22 cellular contexts compared by ENCODE assay signal in the genomic region with DNA sequence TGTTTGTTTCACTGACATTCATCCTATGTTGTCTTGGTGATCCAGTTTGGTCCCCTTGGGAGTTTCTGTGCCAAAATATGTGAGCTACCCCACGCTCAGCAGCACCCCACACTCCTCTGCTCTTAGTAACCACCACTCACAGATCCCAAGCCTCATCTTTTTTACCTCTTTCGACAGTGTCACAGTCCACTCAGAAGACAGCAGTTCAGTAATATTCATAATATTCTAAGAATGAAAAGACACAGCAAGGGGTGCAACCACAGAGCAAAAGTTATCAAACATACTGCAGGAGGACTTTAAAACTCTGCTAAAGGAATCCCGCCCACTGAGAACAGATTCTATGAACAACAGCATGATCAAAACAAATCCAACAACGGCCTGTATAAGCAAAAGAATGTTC.
"Had no signal": no experiment of that assay in that cellular context is flagged by ENCODE, and none has a peak within 500 bp of the region (broad histone marks: within the 10 kb centered on the region; RNA-seq: fewer than 3 reads in every experiment).

No MANE protein-coding gene starts in this region.

- H3K9me3 Mint-ChIP-seq: activated CD4-positive, alpha-beta T cell treated with anti-CD3 and anti-CD28 coated beads, Interleukin-2, amount 10 ng/mL, durations not matched to agents 7 days and 5 days; activated naive CD4-positive, alpha-beta T cell treated with anti-CD3 and anti-CD28 coated beads, Interleukin-2, amount 10 ng/mL, durations not matched to agents 7 days and 5 days; activated naive CD8-positive, alpha-beta T cell treated with anti-CD3 and anti-CD28 coated beads, Interleukin-2, amount 50 U/mL, for 24 hours; activated T-cell treated with anti-CD3 and anti-CD28 coated beads, Interleukin-2, amount 50 U/mL, for 24 hours; activated T-helper 2 cell treated with anti-CD3 and anti-CD28 coated beads, Interferon-gamma antibody, Interleukin-2, Interleukin-4, amounts not matched to agents 10 μg/mL and 5 μg/mL and 100 μg/mL, durations not matched to agents 14 hours and 24 hours and 36 hours; stimulated activated memory B cell treated with anti-CD40 and anti-IgM and Interleukin-4, amounts not matched to agents 10 μg/mL and 1 μg/mL and 100 μg/mL, for 72 hours had no signal

- H3K4me3 ChIP-seq: ascending aorta, coronary artery, gastroesophageal sphincter, heart left ventricle, left ventricle myocardium inferior, ovary, upper lobe of right lung had no signal

- H3K9me3 ChIP-seq: ascending aorta, gastroesophageal sphincter, heart left ventricle, left ventricle myocardium inferior, ovary, upper lobe of right lung had no signal

- H3K27me3 ChIP-seq: ascending aorta, gastroesophageal sphincter, heart left ventricle, ovary, upper lobe of right lung had no signal

- DNase-seq: activated CD4-positive, alpha-beta T cell treated with anti-CD3 and anti-CD28 coated beads, Interleukin-2, amount 10 ng/mL, durations not matched to agents 7 days and 5 days; activated CD8-positive, alpha-beta T cell treated with anti-CD3 and anti-CD28 coated beads, Interleukin-2, amount 10 ng/mL, durations not matched to agents 7 days and 5 days; activated naive CD4-positive, alpha-beta T cell treated with anti-CD3 and anti-CD28 coated beads, Interleukin-2, amount 10 ng/mL, durations not matched to agents 7 days and 5 days; activated naive CD8-positive, alpha-beta T cell treated with anti-CD3 and anti-CD28 coated beads, Interleukin-2, amount 50 U/mL, for 24 hours; activated T-cell treated with anti-CD3 and anti-CD28 coated beads, Interleukin-2, amount 50 U/mL, for 24 hours; caudate nucleus; heart left ventricle; kidney glomerular epithelial cell; left ventricle myocardium inferior; mammary epithelial cell; ovary; stimulated activated CD4-positive, alpha-beta T cell treated with anti-CD3 and anti-CD28 coated beads, Interleukin-4, amount 100 ng/mL, for 4 hours; T-helper 1 cell; T-helper 9 cell; upper lobe of right lung had no signal

- H3K4me1 Mint-ChIP-seq: activated CD4-positive, alpha-beta T cell treated with anti-CD3 and anti-CD28 coated beads, Interleukin-2, amount 10 ng/mL, durations not matched to agents 7 days and 5 days; activated naive CD4-positive, alpha-beta T cell treated with anti-CD3 and anti-CD28 coated beads, Interleukin-2, amount 10 ng/mL, durations not matched to agents 7 days and 5 days; activated naive CD8-positive, alpha-beta T cell treated with anti-CD3 and anti-CD28 coated beads, Interleukin-2, amount 50 U/mL, for 24 hours had no signal

- H3K27ac Mint-ChIP-seq: activated CD4-positive, alpha-beta T cell treated with anti-CD3 and anti-CD28 coated beads, Interleukin-2, amount 10 ng/mL, durations not matched to agents 7 days and 5 days; activated CD8-positive, alpha-beta T cell treated with anti-CD3 and anti-CD28 coated beads, Interleukin-2, amount 10 ng/mL, durations not matched to agents 7 days and 5 days; activated naive CD4-positive, alpha-beta T cell treated with anti-CD3 and anti-CD28 coated beads, Interleukin-2, amount 10 ng/mL, durations not matched to agents 7 days and 5 days; activated naive CD8-positive, alpha-beta T cell treated with anti-CD3 and anti-CD28 coated beads, Interleukin-2, amount 50 U/mL, for 24 hours; activated T-cell treated with anti-CD3 and anti-CD28 coated beads, Interleukin-2, amount 50 U/mL, for 24 hours; activated T-helper 2 cell treated with anti-CD3 and anti-CD28 coated beads, Interferon-gamma antibody, Interleukin-2, Interleukin-4, amounts not matched to agents 10 μg/mL and 5 μg/mL and 100 μg/mL, durations not matched to agents 14 hours and 24 hours and 36 hours; stimulated activated memory B cell treated with anti-CD40 and anti-IgM and Interleukin-4, amounts not matched to agents 10 μg/mL and 1 μg/mL and 100 μg/mL, for 72 hours had no signal

- H3K4me3 Mint-ChIP-seq: activated CD4-positive, alpha-beta T cell treated with anti-CD3 and anti-CD28 coated beads, Interleukin-2, amount 10 ng/mL, durations not matched to agents 7 days and 5 days; activated CD8-positive, alpha-beta T cell treated with anti-CD3 and anti-CD28 coated beads, Interleukin-2, amount 10 ng/mL, durations not matched to agents 7 days and 5 days; activated naive CD4-positive, alpha-beta T cell treated with anti-CD3 and anti-CD28 coated beads, Interleukin-2, amount 10 ng/mL, durations not matched to agents 7 days and 5 days; activated naive CD8-positive, alpha-beta T cell treated with anti-CD3 and anti-CD28 coated beads, Interleukin-2, amount 50 U/mL, for 24 hours; activated T-cell treated with anti-CD3 and anti-CD28 coated beads, Interleukin-2, amount 50 U/mL, for 24 hours; stimulated activated memory B cell treated with anti-CD40 and anti-IgM and Interleukin-4, amounts not matched to agents 10 μg/mL and 1 μg/mL and 100 μg/mL, for 72 hours had no signal

- ATAC-seq: activated CD8-positive, alpha-beta T cell treated with anti-CD3 and anti-CD28 coated beads, Interleukin-2, amount 10 ng/mL, durations not matched to agents 7 days and 5 days; activated naive CD8-positive, alpha-beta T cell treated with anti-CD3 and anti-CD28 coated beads, Interleukin-2, amount 50 U/mL, for 24 hours; gastroesophageal sphincter; heart left ventricle; sciatic nerve; SK-N-SH treated with all-trans-retinoic acid at 6 μM for 48 hours; stimulated activated memory B cell treated with anti-CD40 and anti-IgM and Interleukin-4, amounts not matched to agents 10 μg/mL and 1 μg/mL and 100 μg/mL, for 72 hours; upper lobe of right lung had no signal

- H3K4me1 ChIP-seq: ascending aorta had no signal

- H3K36me3 ChIP-seq: ovary had no signal

- H3K27ac ChIP-seq: ascending aorta, coronary artery, gastroesophageal sphincter, heart left ventricle, left ventricle myocardium inferior, ovary, upper lobe of right lung had no signal

- H3K27me3 Mint-ChIP-seq: activated CD4-positive, alpha-beta T cell treated with anti-CD3 and anti-CD28 coated beads, Interleukin-2, amount 10 ng/mL, durations not matched to agents 7 days and 5 days; activated naive CD4-positive, alpha-beta T cell treated with anti-CD3 and anti-CD28 coated beads, Interleukin-2, amount 10 ng/mL, durations not matched to agents 7 days and 5 days; activated naive CD8-positive, alpha-beta T cell treated with anti-CD3 and anti-CD28 coated beads, Interleukin-2, amount 50 U/mL, for 24 hours; activated T-cell treated with anti-CD3 and anti-CD28 coated beads, Interleukin-2, amount 50 U/mL, for 24 hours; stimulated activated memory B cell treated with anti-CD40 and anti-IgM and Interleukin-4, amounts not matched to agents 10 μg/mL and 1 μg/mL and 100 μg/mL, for 72 hours had no signal
